11 cellular contexts compared by ENCODE assay signal in genomic region chr7:111198255-111198654, GRCh38.
DNase-seq lines count a peak whose midpoint lies in the region; ATAC-seq and TF ChIP-seq lines count a peak whose summit lies in the region.
"Had no signal": no experiment of that assay in that cellular context is flagged by ENCODE, and none has a peak within 500 bp of the region (broad histone marks: within the 10 kb centered on the region; RNA-seq: fewer than 3 reads in every experiment).

No MANE protein-coding gene starts in this region.

- H3K36me3 Mint-ChIP-seq in activated CD4-positive, alpha-beta T cell treated with anti-CD3 and anti-CD28 coated beads, Interleukin-2, amount 10 ng/mL, durations not matched to agents 24 days and 14 days (ENCODE audit: low read depth), result no peaks in the 10 kb centered on the region

- POLR2A ChIA-PET in RWPE1 (lab: Yijun Ruan, JAX; ENCODE audit: low non-redundant PET), result no interaction called here

- intact Hi-C loops in activated CD4-positive, alpha-beta T cell treated with anti-CD3 and anti-CD28 coated beads, Interleukin-2, amount 10 ng/mL, durations not matched to agents 24 days and 14 days (cut with micrococcal nuclease), result no loop called here

- H3K27me3 Mint-ChIP-seq in activated CD4-positive, alpha-beta T cell treated with anti-CD3 and anti-CD28 coated beads, Interleukin-2, amount 10 ng/mL, durations not matched to agents 24 days and 14 days, result no peaks in the 10 kb centered on the region

- DNase-seq in SIG-M5 treated with dmso at 0.1 percent for 504 hours (lab: John Stamatoyannopoulos, UW; ENCODE audit: unreplicated experiment), result peak; percentile 19
- DNase-seq in SIG-M5 (lab: John Stamatoyannopoulos, UW), result no peak
- DNase-seq in RWPE1 (ENCODE audit: low spot score), result peak; percentile 84
- DNase-seq in fibroblast of gingiva (ENCODE audit: low read depth), result peak; percentile 99
- DNase-seq in stimulated activated naive CD8-positive, alpha-beta T cell treated with anti-CD3 and anti-CD28 coated beads, Interleukin-15, Interleukin-2, amounts not matched to agents 100 U/mL and 50 U/mL, for 24 hours, result no peak
- no peak for DNase-seq in NCI-H1694 (lab: John Stamatoyannopoulos, UW)
- DNase-seq in activated CD4-positive, alpha-beta T cell treated with anti-CD3 and anti-CD28 coated beads, Interleukin-2, amount 10 ng/mL, durations not matched to agents 24 days and 14 days, result no peak
- DNase-seq in T-helper 9 cell, result no peak
- DNase-seq: endodermal cell, NCI-H1092 had no signal

- ATAC-seq in stimulated activated naive CD8-positive, alpha-beta T cell treated with anti-CD3 and anti-CD28 coated beads, Interleukin-15, Interleukin-2, amounts not matched to agents 100 U/mL and 50 U/mL, for 24 hours, result peak; percentile 95

- no peak overlapping the region for H3K4me3 Mint-ChIP-seq in activated CD4-positive, alpha-beta T cell treated with anti-CD3 and anti-CD28 coated beads, Interleukin-2, amount 10 ng/mL, durations not matched to agents 24 days and 14 days
- H3K4me3 Mint-ChIP-seq: endodermal cell, mesothelial cell of epicardium had no signal

- no peak overlapping the region for H3K27ac ChIP-seq in RWPE1

- H3K4me1 Mint-ChIP-seq in activated CD4-positive, alpha-beta T cell treated with anti-CD3 and anti-CD28 coated beads, Interleukin-2, amount 10 ng/mL, durations not matched to agents 24 days and 14 days, result peaks cover 7% of the 10 kb centered on the region

- CTCF ChIA-PET in RWPE1 (lab: Yijun Ruan, JAX), result no interaction called here

- TF ChIP-seq CTCF in RWPE1 (conservative IDR thresholded peaks at IDR 0.05; ENCODE audit: low read depth), result no peak

- peaks cover 8% of the 10 kb centered on the region for H3K9me3 Mint-ChIP-seq in activated CD4-positive, alpha-beta T cell treated with anti-CD3 and anti-CD28 coated beads, Interleukin-2, amount 10 ng/mL, durations not matched to agents 24 days and 14 days
- H3K9me3 Mint-ChIP-seq: endodermal cell had no signal

- H3K27ac Mint-ChIP-seq in activated CD4-positive, alpha-beta T cell treated with anti-CD3 and anti-CD28 coated beads, Interleukin-2, amount 10 ng/mL, durations not matched to agents 24 days and 14 days, result no peak overlapping the region
- H3K27ac Mint-ChIP-seq: endodermal cell, mesothelial cell of epicardium had no signal

Comparison
In these comparisons a context has a peak if more than half of its experiments do, and no peak if none do; other contexts are left out.
1. DNase-seq: peak in SIG-M5 treated with dmso at 0.1 percent for 504 hours (single experiment), RWPE1 (single experiment) and fibroblast of gingiva (single experiment); none in SIG-M5 (single experiment), stimulated activated naive CD8-positive, alpha-beta T cell treated with anti-CD3 and anti-CD28 coated beads, Interleukin-15, Interleukin-2, amounts not matched to agents 100 U/mL and 50 U/mL, for 24 hours (single experiment), NCI-H1694 (single experiment), activated CD4-positive, alpha-beta T cell treated with anti-CD3 and anti-CD28 coated beads, Interleukin-2, amount 10 ng/mL, durations not matched to agents 24 days and 14 days (single experiment) and T-helper 9 cell (single experiment).